8 cellular contexts compared by ENCODE assay signal in the genomic region with DNA sequence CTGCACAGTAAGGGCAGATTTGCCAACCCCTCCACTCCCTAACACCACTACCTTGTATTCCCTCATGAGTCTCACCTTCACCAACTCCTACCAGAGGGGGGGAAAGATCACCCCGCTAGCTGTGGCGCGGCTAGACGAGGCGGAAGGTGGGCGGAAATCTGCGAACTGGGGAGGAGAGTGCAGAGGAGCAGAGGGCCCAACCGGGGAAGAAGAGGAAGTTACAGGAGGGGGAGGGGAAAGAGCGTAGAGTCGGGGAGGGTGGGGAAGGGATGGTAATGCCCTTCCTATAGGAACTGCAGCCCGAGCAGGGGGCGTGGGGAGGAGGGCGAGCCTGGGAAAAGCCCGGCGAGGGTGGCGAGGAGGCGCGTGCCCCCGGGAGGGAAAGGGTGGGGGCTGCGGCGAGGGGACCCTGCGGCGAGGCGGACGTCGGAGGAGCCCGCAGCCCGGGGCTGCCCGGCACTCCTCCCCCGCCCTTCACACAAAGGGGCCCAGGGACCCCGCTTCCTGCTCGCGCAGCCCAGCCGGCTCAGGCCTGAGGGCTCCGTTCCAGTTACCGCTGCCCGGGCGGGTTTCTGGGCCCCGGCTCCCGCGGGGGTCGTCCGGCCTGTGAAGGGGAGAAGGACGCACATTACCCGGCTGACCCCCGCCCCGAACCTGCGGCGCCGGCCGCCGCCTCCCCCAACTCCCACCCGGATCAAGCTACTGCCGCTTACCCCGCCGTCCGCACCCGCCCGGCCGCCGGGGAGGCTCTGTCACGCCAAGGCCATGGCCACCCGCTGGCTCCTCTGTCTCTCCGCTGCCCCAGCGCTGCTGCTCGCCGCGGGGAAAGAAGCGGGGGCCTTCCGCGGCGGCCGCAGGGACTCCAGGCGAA. TPM values are rescaled to one million over a fixed set of nuclear protein-coding genes. Genes with fewer than 3 reads are reported as not detected.
DNase-seq lines count a peak whose midpoint lies in the region; ATAC-seq, FAIRE-seq and TF ChIP-seq lines count a peak whose summit lies in the region.

No MANE protein-coding gene starts in this region.

- H3K27ac ChIP-seq in OCI-LY3 (ENCODE audit: low read length) = peak overlapping the region; percentile 84
- peak overlapping the region; percentile 92 to 99 for H3K27ac ChIP-seq in esophagus (ENCODE audit: low read depth in 2 of 2, low read length in 1 of 2)
- H3K27ac ChIP-seq in muscle layer of duodenum (ENCODE audit: low read length) = peak overlapping the region; percentile 90

- no peak for FAIRE-seq in D721Med (lab: Jason Lieb, UNC)

- DNase-seq in D721Med (ENCODE audit: insufficient read length, low spot score) (peak; percentile 18), HuH-7.5 (ENCODE audit: low spot score) (peak; percentile 40), activated T-cell treated with anti-CD3 and anti-CD28 coated beads for 4 hours (peak; percentile 68)
- peak; percentile 75 to 76 for DNase-seq in stimulated activated CD8-positive, alpha-beta memory T cell treated with anti-CD3 and anti-CD28 coated beads, Interleukin-7, amount 100 ng/mL, for 4 hours (ENCODE audit: low read depth in 2 of 2)

- H2AFZ ChIP-seq in OCI-LY3 (ENCODE audit: low read depth, low read length) = peak overlapping the region; percentile 81

- H3K79me2 ChIP-seq in OCI-LY3 (ENCODE audit: low read length) = peaks cover 41% of the 10 kb centered on the region

- H3K27me3 ChIP-seq in OCI-LY3 (ENCODE audit: low read depth, low read length) (no peaks in the 10 kb centered on the region), esophagus (ENCODE audit: control insufficient read depth in 1 of 2, insufficient read depth in 2 of 2, low read length in 2 of 2) (no peaks in the 10 kb centered on the region), muscle layer of duodenum (ENCODE audit: low read depth, low read length) (no peaks in the 10 kb centered on the region)

- H3K4me2 ChIP-seq in OCI-LY3 (ENCODE audit: low read length) = peak overlapping the region; percentile 88

- H3K9me3 ChIP-seq in OCI-LY3 (ENCODE audit: insufficient read depth, low read length) = no peaks in the 10 kb centered on the region
- H3K9me3 ChIP-seq in esophagus (ENCODE audit: control insufficient read depth in 2 of 2, insufficient read depth in 1 of 2, low read depth in 1 of 2, low read length in 1 of 2) = no peaks in the 10 kb centered on the region
- H3K9me3 ChIP-seq in muscle layer of duodenum (ENCODE audit: control insufficient read depth in 1 of 2, low read length in 2 of 2) = no peaks in the 10 kb centered on the region

- H3K4me1 ChIP-seq in OCI-LY3 (ENCODE audit: low read length) = peaks cover 25% of the 10 kb centered on the region
- no peaks in the 10 kb centered on the region for H3K4me1 ChIP-seq in esophagus (ENCODE audit: control insufficient read depth in 2 of 2, insufficient read depth in 2 of 2, low read length in 1 of 2)
- peaks cover 0 to 25% of the 10 kb centered on the region in 2 donors for H3K4me1 ChIP-seq in muscle layer of duodenum (ENCODE audit: control insufficient read depth in 1 of 2, insufficient read depth in 2 of 2, low read length in 2 of 2)

- H3K4me3 ChIP-seq in OCI-LY3 (ENCODE audit: low read length) (peak overlapping the region; percentile 94), esophagus (ENCODE audit: low read depth in 1 of 2, low read length in 2 of 2) (peak overlapping the region; percentile 54 to 82), muscle layer of duodenum (ENCODE audit: low read depth in 1 of 2, low read length in 2 of 2) (peak overlapping the region; percentile 72 to 83)

- H4K20me1 ChIP-seq in OCI-LY3 (ENCODE audit: insufficient read depth, low read length) = peaks cover 4% of the 10 kb centered on the region; the same call in 1 of the 2 replicates

- H3K36me3 ChIP-seq in OCI-LY3 (replicated peaks; ENCODE audit: low read depth, low read length) (peaks cover 16% of the 10 kb centered on the region), esophagus (ENCODE audit: control insufficient read depth in 2 of 2, insufficient read depth in 2 of 2, low read length in 1 of 2) (no peaks in the 10 kb centered on the region), muscle layer of duodenum (ENCODE audit: control insufficient read depth in 1 of 2, insufficient read depth in 2 of 2, low read length in 2 of 2) (peaks cover 0 to 9% of the 10 kb centered on the region in 2 donors)

- ATAC-seq in GM21529 (IDR thresholded peaks at IDR 0.05; ENCODE audit: unreplicated experiment) = peak; percentile 63

- WGBS in esophagus, 2 donors = 1 to 24% methylated on average over 23 to 74 of the region's 74 CpGs

- peak overlapping the region; percentile 94 for H3K9ac ChIP-seq in OCI-LY3 (ENCODE audit: low read length)

- TF ChIP-seq CTCF in D721Med (IDR thresholded peaks at IDR 0.05; ENCODE audit: insufficient read depth, missing control alignments) (no peak), OCI-LY3 (IDR thresholded peaks at IDR 0.05; ENCODE audit: low read depth, low read length) (no peak)

RNA-seq across cellular contexts. Expression of gene RAP2C, which starts 1.8 kb away (rescaled TPM):
- 10 to 100 TPM; 12.8 to 13.0 TPM for polyA plus RNA-seq in esophagus

Comparison
In these comparisons a context has a peak if more than half of its experiments do, and no peak if none do; other contexts are left out.
1. Peak in every context shown above with its lines: DNase-seq, ATAC-seq, H3K4me3 ChIP-seq and H3K27ac ChIP-seq.
2. DNase-seq: peak in every context shown above with its lines; median percentile 76 in stimulated activated CD8-positive, alpha-beta memory T cell treated with anti-CD3 and anti-CD28 coated beads, Interleukin-7, amount 100 ng/mL, for 4 hours; 68 in activated T-cell treated with anti-CD3 and anti-CD28 coated beads for 4 hours; 40 in HuH-7.5; 18 in D721Med.